Comparison of ENCODE assay signal across 8 cellular contexts in genomic region chr3:177358085-177358967, GRCh38.
DNase-seq lines count a peak whose midpoint lies in the region; FAIRE-seq and TF ChIP-seq lines count a peak whose summit lies in the region.

No MANE protein-coding gene starts in this region.

- intact Hi-C loops in kidney (cut with DNase I), result loop anchor here (5.0 to 10.0 kb wide), 2 partner anchors 156 to 294 kb away; no protein-coding TSS in a partner anchor

- no peaks in the 10 kb centered on the region for H3K9me3 ChIP-seq in MG63
- H3K9me3 ChIP-seq in kidney (ENCODE audit: control insufficient read depth in 1 of 2, low read length in 2 of 2), result no peaks in the 10 kb centered on the region

- H3K9ac ChIP-seq in kidney (ENCODE audit: low read length in 2 of 2), result peak overlapping the region; percentile 19 to 38

- peaks cover 33 to 51% of the 10 kb centered on the region in 2 donors for H3K4me1 ChIP-seq in kidney (ENCODE audit: control insufficient read depth in 1 of 2, insufficient read depth in 1 of 2, low read depth in 1 of 2, low read length in 2 of 2)

- no peaks in the 10 kb centered on the region for H3K27me3 ChIP-seq in MG63

- TF ChIP-seq CTCF in GM10266 (IDR thresholded peaks at IDR 0.05; ENCODE audit: control insufficient read depth, insufficient read depth, low read depth, missing control alignments), result no peak
- TF ChIP-seq CTCF in kidney (IDR thresholded peaks at IDR 0.05; ENCODE audit: borderline replicate concordance, extremely low read depth, insufficient read depth), result no peak

- peak overlapping the region; percentile 97 for H3K27ac ChIP-seq in caudate nucleus (ENCODE audit: low read depth, low read length)
- peak overlapping the region; percentile 92 to 94 for H3K27ac ChIP-seq in kidney (ENCODE audit: low read depth in 2 of 2, low read length in 2 of 2)

- DNase-seq in GM10266 (ENCODE audit: extremely low spot score) (peak; percentile 77), HCEC 1CT (peak; percentile 78), MG63 (peak; percentile 84), UCSD-AML1 (lab: John Stamatoyannopoulos, UW; ENCODE audit: unreplicated experiment) (peak; percentile 88), caudate nucleus (lab: John Stamatoyannopoulos, UW) (peak in 41 of 61 donors; percentile 7 to 68 (median 33)), kidney (peak; percentile 78), hepatic stellate cell (ENCODE audit: low spot score) (no peak)
- peak; percentile 27 to 39 for DNase-seq in stimulated activated CD4-positive, alpha-beta T cell treated with anti-CD3 and anti-CD28 coated beads, Interleukin-1b, Interleukin-23, amount 100 ng/mL, for 4 hours (ENCODE audit: low read depth in 2 of 2)

- no peak for FAIRE-seq in kidney (lab: Jason Lieb, UNC)

- H3K4me3 ChIP-seq in MG63, result no peak overlapping the region; the same call in 1 of the 2 replicates
- H3K4me3 ChIP-seq in kidney (ENCODE audit: low read length in 2 of 2), result peak overlapping the region; percentile 47 to 72

- H3K36me3 ChIP-seq in MG63, result no peaks in the 10 kb centered on the region
- H3K36me3 ChIP-seq in kidney (ENCODE audit: control insufficient read depth in 1 of 2, insufficient read depth in 2 of 2, low read length in 2 of 2), result no peaks in the 10 kb centered on the region
